Comparison of ENCODE assay signal across 12 cellular contexts in genomic region chr2:86015006-86015405, GRCh38.
"Had no signal": no experiment of that assay in that cellular context is flagged by ENCODE, and none has a peak within 500 bp of the region (broad histone marks: within the 10 kb centered on the region; RNA-seq: fewer than 3 reads in every experiment).

No MANE protein-coding gene starts in this region.

- H3K9me3 ChIP-seq: ovary had no signal

- ATAC-seq: activated CD4-positive, alpha-beta T cell treated with anti-CD3 and anti-CD28 coated beads for 36 hours had no signal

- H3K9ac ChIP-seq: neural progenitor cell had no signal

- H3K4me1 Mint-ChIP-seq: neural progenitor cell had no signal

- H3K27ac Mint-ChIP-seq: activated CD4-positive, alpha-beta T cell treated with anti-CD3 and anti-CD28 coated beads for 36 hours; neural progenitor cell had no signal

- H3K27me3 ChIP-seq: neural progenitor cell, ovary, transverse colon, vagina had no signal

- H3K4me1 ChIP-seq: neural progenitor cell had no signal

- H3K36me3 ChIP-seq: neural progenitor cell, ovary, transverse colon, vagina had no signal

- H3K4me3 Mint-ChIP-seq: activated CD4-positive, alpha-beta T cell treated with anti-CD3 and anti-CD28 coated beads for 36 hours; neural progenitor cell had no signal

- H2AFZ ChIP-seq: neural progenitor cell had no signal

- H3K4me3 ChIP-seq: neural progenitor cell, ovary, transverse colon, vagina had no signal

- H3K4me2 ChIP-seq: neural progenitor cell had no signal

- H3K27ac ChIP-seq: neural progenitor cell, ovary, transverse colon, vagina had no signal

- DNase-seq: activated CD4-positive, alpha-beta T cell treated with anti-CD3 and anti-CD28 coated beads for 36 hours; activated CD8-positive, alpha-beta memory T cell treated with anti-CD3 and anti-CD28 coated beads, Interleukin-2, amount 50 U/mL, for 48 hours; activated naive CD4-positive, alpha-beta T cell treated with anti-CD3 and anti-CD28 coated beads, Interleukin-2, amount 50 U/mL, for 16 hours; islet precursor cell; ovary; stimulated activated CD4-positive, alpha-beta T cell treated with anti-CD3 and anti-CD28 coated beads, Interleukin-12 subunit alpha, Interleukin-12 subunit beta, amount 100 ng/mL, for 4 hours; stimulated activated CD4-positive, alpha-beta T cell treated with anti-CD3 and anti-CD28 coated beads, Interleukin-2, amount 100 ng/mL, for 24 hours; T-helper 1 cell; T1000; transverse colon had no signal

- H3K36me3 Mint-ChIP-seq: neural progenitor cell had no signal

- H3K27me3 Mint-ChIP-seq: activated CD4-positive, alpha-beta T cell treated with anti-CD3 and anti-CD28 coated beads for 36 hours had no signal
